20 cellular contexts compared by ENCODE assay signal in genomic region chr9:75624984-75625383, GRCh38.
DNase-seq lines count a peak whose midpoint lies in the region; ATAC-seq, FAIRE-seq and TF ChIP-seq lines count a peak whose summit lies in the region.
"Had no signal": no experiment of that assay in that cellular context is flagged by ENCODE, and none has a peak within 500 bp of the region (broad histone marks: within the 10 kb centered on the region; RNA-seq: fewer than 3 reads in every experiment).

No MANE protein-coding gene starts in this region.

- H3K27ac ChIP-seq in right atrium auricular region (no peak overlapping the region), small intestine (ENCODE audit: low read depth in 1 of 2, low read length in 1 of 2) (no peak overlapping the region)
- H3K27ac ChIP-seq: C4-2B, SJSA1 had no signal

- H3K36me3 ChIP-seq in right atrium auricular region: no peaks in the 10 kb centered on the region
- H3K36me3 ChIP-seq in small intestine (ENCODE audit: control insufficient read depth in 2 of 2, insufficient read depth in 2 of 2, low read length in 2 of 2): no peaks in the 10 kb centered on the region
- H3K36me3 ChIP-seq: SJSA1 had no signal

- H3K36me3 Mint-ChIP-seq in dendritic cell treated with granulocyte-macrophage colony-stimulating factor and Interleukin-4, amounts not matched to agents 40 ng/mL and 50 ng/mL, for 4 days (ENCODE audit: low read depth): no peaks in the 10 kb centered on the region

- no peak overlapping the region for H3K4me3 Mint-ChIP-seq in dendritic cell treated with granulocyte-macrophage colony-stimulating factor and Interleukin-4, amounts not matched to agents 40 ng/mL and 50 ng/mL, for 4 days
- H3K4me3 Mint-ChIP-seq: HFFc6 had no signal

- H3K9me3 ChIP-seq in right atrium auricular region (no peaks in the 10 kb centered on the region), small intestine (ENCODE audit: control insufficient read depth, low read depth) (no peaks in the 10 kb centered on the region)
- H3K9me3 ChIP-seq: SJSA1 had no signal

- intact Hi-C loops in Right ventricle myocardium superior (cut with DNase I): loop anchor here (5.0 kb wide), 1 partner anchor 232 kb away; no protein-coding TSS in a partner anchor
- intact Hi-C loops in dendritic cell treated with granulocyte-macrophage colony-stimulating factor and Interleukin-4, amounts not matched to agents 40 ng/mL and 50 ng/mL, for 4 days (cut with micrococcal nuclease): no loop called here

- FAIRE-seq in small intestine (lab: Jason Lieb, UNC): no peak
- FAIRE-seq: A204.1, H1 had no signal

- no peak for DNase-seq in Right ventricle myocardium superior
- DNase-seq in right atrium auricular region (ENCODE audit: low spot score): no peak
- DNase-seq in NCI-H2029 (lab: John Stamatoyannopoulos, UW): peak; percentile 29
- peak; percentile 17 for DNase-seq in small intestine
- no peak for DNase-seq in NCI-H1436 treated with DMSO at 0.1 percent for 48 hours (lab: John Stamatoyannopoulos, UW)
- DNase-seq in stimulated activated CD4-positive, alpha-beta T cell treated with anti-CD3 and anti-CD28 coated beads, Interleukin-4, amount 100 ng/mL, for 24 hours: no peak
- DNase-seq: EL, HFFc6, KBM-7, NCI-H2081 treated with DMSO at 0.1 percent for 48 hours, NCI-H345, NCI-H69, OCI-M1, RPMI8226 had no signal

- peaks cover 3% of the 10 kb centered on the region for H3K27me3 Mint-ChIP-seq in dendritic cell treated with granulocyte-macrophage colony-stimulating factor and Interleukin-4, amounts not matched to agents 40 ng/mL and 50 ng/mL, for 4 days

- ATAC-seq in Right ventricle myocardium superior (ENCODE audit: poor library complexity) (peak; percentile 55), GM21528 (IDR thresholded peaks at IDR 0.05; ENCODE audit: low FRiP score, unreplicated experiment) (no peak)

- H3K4me1 ChIP-seq in right atrium auricular region: peaks cover 0 to 7% of the 10 kb centered on the region in 2 donors
- no peaks in the 10 kb centered on the region for H3K4me1 ChIP-seq in small intestine (ENCODE audit: control insufficient read depth in 2 of 2, insufficient read depth in 1 of 2, low read depth in 1 of 2, low read length in 1 of 2)
- H3K4me1 ChIP-seq: SJSA1 had no signal

- peaks cover 21% of the 10 kb centered on the region for H3K9me3 Mint-ChIP-seq in dendritic cell treated with granulocyte-macrophage colony-stimulating factor and Interleukin-4, amounts not matched to agents 40 ng/mL and 50 ng/mL, for 4 days

- peaks cover 25% of the 10 kb centered on the region for H3K4me1 Mint-ChIP-seq in dendritic cell treated with granulocyte-macrophage colony-stimulating factor and Interleukin-4, amounts not matched to agents 40 ng/mL and 50 ng/mL, for 4 days (ENCODE audit: low read depth)

- TF ChIP-seq CTCF in right atrium auricular region (IDR thresholded peaks at IDR 0.05): no peak

- 30 to 50% (median 35%) methylated on average over 3 of the region's 3 CpGs for WGBS in small intestine, 3 donors

- no peaks in the 10 kb centered on the region for H3K27me3 ChIP-seq in right atrium auricular region
- H3K27me3 ChIP-seq in small intestine (ENCODE audit: control insufficient read depth in 2 of 2, insufficient read depth in 2 of 2, low read length in 2 of 2): no peaks in the 10 kb centered on the region
- H3K27me3 ChIP-seq: SJSA1 had no signal

- peak overlapping the region; percentile 17 for H3K27ac Mint-ChIP-seq in dendritic cell treated with granulocyte-macrophage colony-stimulating factor and Interleukin-4, amounts not matched to agents 40 ng/mL and 50 ng/mL, for 4 days
- H3K27ac Mint-ChIP-seq: HFFc6 had no signal

- H3K4me3 ChIP-seq in right atrium auricular region (no peak overlapping the region), small intestine (ENCODE audit: low read depth in 1 of 2, low read length in 2 of 2) (no peak overlapping the region)
- H3K4me3 ChIP-seq: SJSA1 had no signal

Comparison
In these comparisons a context has a peak if more than half of its experiments do, and no peak if none do; other contexts are left out.
1. DNase-seq: peak in NCI-H2029 (single experiment) and small intestine (single experiment); none in Right ventricle myocardium superior (single experiment), right atrium auricular region (single experiment), NCI-H1436 treated with DMSO at 0.1 percent for 48 hours (single experiment) and stimulated activated CD4-positive, alpha-beta T cell treated with anti-CD3 and anti-CD28 coated beads, Interleukin-4, amount 100 ng/mL, for 24 hours (single experiment).